ENCODE assay signal across 1 cellular context in genomic region chr2:241733391-241734207, GRCh38.
TF ChIP-seq lines count a peak whose summit lies in the region.

No MANE protein-coding gene starts in this region.

TF ChIP-seq in K562, 482 proteins besides CTCF, POLR2A, EP300 and RAD21:
- TF ChIP-seq PHF8 (IDR thresholded peaks at IDR 0.05; ENCODE audit: borderline replicate concordance, low read length) (no peak), YY1 (IDR thresholded peaks at IDR 0.05; ENCODE audit: borderline replicate concordance in 1 of 3, control insufficient read depth in 1 of 3, extremely low read depth in 1 of 3, insufficient read depth in 3 of 3, insufficient read length in 1 of 3, insufficient replicate concordance in 2 of 3, low read depth in 1 of 3, low read length in 2 of 3) (no peak), ZSCAN29 (IDR thresholded peaks at IDR 0.05) (no peak), KLF13 (tag; IDR thresholded peaks at IDR 0.05; ENCODE audit: borderline replicate concordance, low read depth) (no peak), ATF6 (CRISPR knock-in tag; IDR thresholded peaks at IDR 0.05) (no peak), ZNF224 (CRISPR knock-in tag; IDR thresholded peaks at IDR 0.05) (no peak), PATZ1 (CRISPR knock-in tag; IDR thresholded peaks at IDR 0.05; ENCODE audit: borderline replicate concordance) (no peak), ZNF133 (CRISPR knock-in tag; IDR thresholded peaks at IDR 0.05) (no peak), BRD9 (IDR thresholded peaks at IDR 0.05; ENCODE audit: low read depth, partially characterized antibody) (no peak), HDAC2 (IDR thresholded peaks at IDR 0.05) (no peak), SMAD4 (CRISPR knock-in tag; conservative IDR thresholded peaks at IDR 0.05) (no peak), JUNB (CRISPR knock-in tag; conservative IDR thresholded peaks at IDR 0.05) (no peak)
